Comparison of ENCODE assay signal across 6 cellular contexts in genomic region chr11:120690406-120690805, GRCh38.
"Had no signal": no experiment of that assay in that cellular context is flagged by ENCODE, and none has a peak within 500 bp of the region (broad histone marks: within the 10 kb centered on the region; RNA-seq: fewer than 3 reads in every experiment).

No MANE protein-coding gene starts in this region.

- H3K9me3 Mint-ChIP-seq: IgD-negative memory B cell had no signal

- H3K27ac ChIP-seq: HL-60 had no signal

- H3K4me3 ChIP-seq: K562 had no signal

- H3K4me1 Mint-ChIP-seq: IgD-negative memory B cell had no signal

- H3K4me3 Mint-ChIP-seq: IgD-negative memory B cell had no signal

- ATAC-seq: HepG2, K562 had no signal

- H3K36me3 Mint-ChIP-seq: IgD-negative memory B cell had no signal

- DNase-seq: IMR-90, KBM-7 had no signal
